In the genomic region with DNA sequence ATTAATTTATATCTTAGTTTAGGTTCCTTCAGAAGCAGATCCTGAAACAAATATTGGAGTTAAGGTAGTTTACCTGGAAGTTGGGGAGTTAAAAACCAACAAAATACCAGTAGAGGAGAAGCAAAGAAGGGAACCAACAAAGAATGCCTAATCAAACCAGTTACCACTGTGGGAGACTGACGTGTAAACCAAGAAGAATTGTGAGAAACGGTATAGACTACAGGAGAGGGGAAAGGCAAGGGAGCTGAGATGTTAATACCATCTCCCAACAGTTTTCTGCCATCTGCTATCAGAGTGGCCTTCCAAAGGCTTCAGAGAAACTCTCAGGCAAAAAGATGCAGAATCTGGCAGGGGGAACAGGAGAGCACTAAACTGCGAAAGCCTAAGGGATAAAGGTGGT, we compare ENCODE assay signal across 21 cellular contexts.
"Had no signal": no experiment of that assay in that cellular context is flagged by ENCODE, and none has a peak within 500 bp of the region (broad histone marks: within the 10 kb centered on the region; RNA-seq: fewer than 3 reads in every experiment).

No MANE protein-coding gene starts in this region.

- H3K4me3 ChIP-seq: left lung, lung, prostate gland, tibial nerve had no signal

- ATAC-seq: esophagus mucosa; left lung; naive thymus-derived CD4-positive, alpha-beta T cell; stimulated activated effector memory CD8-positive, alpha-beta T cell treated with anti-CD3 and anti-CD28 coated beads, Interleukin-12 subunit alpha, Interleukin-12 subunit beta, amount 100 ng/mL, for 72 hours; stimulated activated naive CD8-positive, alpha-beta T cell treated with anti-CD3 and anti-CD28 coated beads, Interleukin-15, amount 100 ng/mL, for 72 hours had no signal

- H3K4me1 ChIP-seq: left lung had no signal

- H3K36me3 ChIP-seq: left lung, prostate gland, tibial nerve had no signal

- FAIRE-seq: astrocyte, colon, urothelium cell line had no signal

- H3K27me3 ChIP-seq: left lung, tibial nerve had no signal

- H3K9me3 ChIP-seq: left lung, prostate gland had no signal

- DNase-seq: activated CD4-positive, alpha-beta memory T cell treated with anti-CD3 and anti-CD28 coated beads for 36 hours; activated CD4-positive, alpha-beta T cell treated with anti-CD3 and anti-CD28 coated beads for 48 hours; activated naive CD4-positive, alpha-beta T cell treated with Interleukin-2 at 50 U/mL for 16 hours; activated naive CD8-positive, alpha-beta T cell treated with anti-CD3 and anti-CD28 coated beads for 36 hours; activated T-cell treated with anti-CD3 and anti-CD28 coated beads, Interleukin-2, amount 50 U/mL, for 48 hours; effector memory CD4-positive, alpha-beta T cell; glutamatergic neuron; hippocampal formation; left lung; naive thymus-derived CD4-positive, alpha-beta T cell; stimulated activated CD4-positive, alpha-beta T cell treated with anti-CD3 and anti-CD28 coated beads, Interleukin-12 subunit alpha, Interleukin-12 subunit beta, amount 100 ng/mL, for 4 hours; stimulated activated CD4-positive, alpha-beta T cell treated with anti-CD3 and anti-CD28 coated beads, Interleukin-1b, Interleukin-23, amount 100 ng/mL, for 48 hours; stimulated activated naive CD8-positive, alpha-beta T cell treated with anti-CD3 and anti-CD28 coated beads, Interleukin-15, amount 100 ng/mL, for 72 hours had no signal

- H3K27ac ChIP-seq: left lung, prostate gland had no signal
